Comparison of ENCODE assay signal across 8 cellular contexts in genomic region chr3:12139111-12139511, GRCh38. TPM values are rescaled to one million over a fixed set of nuclear protein-coding genes. Genes with fewer than 3 reads are reported as not detected.
A peak's percentile ranks its signal among the peaks of the same experiment; 100 is the strongest.
DNase-seq lines count a peak whose midpoint lies in the region; ATAC-seq and TF ChIP-seq lines count a peak whose summit lies in the region.
"Had no signal": no experiment of that assay in that cellular context is flagged by ENCODE, and none has a peak within 500 bp of the region (broad histone marks: within the 10 kb centered on the region; RNA-seq: fewer than 3 reads in every experiment).

No MANE protein-coding gene starts in this region.

- peak; percentile 38; the same call in 1 of the 2 replicates for TF ChIP-seq CTCF in GM12874 (IDR thresholded peaks at IDR 0.05; ENCODE audit: insufficient read depth, low read depth, low read length)
- TF ChIP-seq CTCF in nephron (IDR thresholded peaks at IDR 0.05; ENCODE audit: unreplicated experiment in 3 of 3) = peak; percentile 59 to 65 (median 62)

- no peaks in the 10 kb centered on the region for H3K36me3 Mint-ChIP-seq in nephron (ENCODE audit: low read depth)

- DNase-seq in NAMALWA (ENCODE audit: low spot score) (peak; percentile 41), dermis microvascular lymphatic vessel endothelial cell (ENCODE audit: low read depth in 2 of 2) (peak; percentile 63 to 79), NCI-H2107 treated with DMSO at 0.1 percent for 48 hours (lab: John Stamatoyannopoulos, UW; ENCODE audit: unreplicated experiment) (no peak), kidney glomerular epithelial cell (lab: John Stamatoyannopoulos, UW) (no peak)

- H3K27ac Mint-ChIP-seq in nephron = no peak overlapping the region

- H3K4me1 Mint-ChIP-seq in nephron = peaks cover 23% of the 10 kb centered on the region

- no peaks in the 10 kb centered on the region for H3K9me3 Mint-ChIP-seq in nephron

- no peak overlapping the region for H3K4me3 Mint-ChIP-seq in nephron

- ATAC-seq in GM18511 (IDR thresholded peaks at IDR 0.05; ENCODE audit: unreplicated experiment) = no peak

- peaks cover 6% of the 10 kb centered on the region for H3K27me3 Mint-ChIP-seq in nephron (ENCODE audit: low read depth)

RNA-seq across cellular contexts. Expression of gene TIMP4, which starts 19.6 kb away (rescaled TPM):
- 0.51 and 0.64 TPM in 2 replicates for total RNA-seq in dermis microvascular lymphatic vessel endothelial cell
- total RNA-seq: T-helper 2 cell treated with Interferon-gamma antibody and Interleukin-4, amounts not matched to agents 100 ng/mL and 5 ng/mL, for 36 hours had no signal

Comparison
In these comparisons a context has a peak if more than half of its experiments do, and no peak if none do; other contexts are left out.
1. DNase-seq: peak in NAMALWA (single experiment) and dermis microvascular lymphatic vessel endothelial cell (2 of 2); none in NCI-H2107 treated with DMSO at 0.1 percent for 48 hours (single experiment) and kidney glomerular epithelial cell (single experiment).